ENCODE assay signal across 10 cellular contexts in the genomic region with DNA sequence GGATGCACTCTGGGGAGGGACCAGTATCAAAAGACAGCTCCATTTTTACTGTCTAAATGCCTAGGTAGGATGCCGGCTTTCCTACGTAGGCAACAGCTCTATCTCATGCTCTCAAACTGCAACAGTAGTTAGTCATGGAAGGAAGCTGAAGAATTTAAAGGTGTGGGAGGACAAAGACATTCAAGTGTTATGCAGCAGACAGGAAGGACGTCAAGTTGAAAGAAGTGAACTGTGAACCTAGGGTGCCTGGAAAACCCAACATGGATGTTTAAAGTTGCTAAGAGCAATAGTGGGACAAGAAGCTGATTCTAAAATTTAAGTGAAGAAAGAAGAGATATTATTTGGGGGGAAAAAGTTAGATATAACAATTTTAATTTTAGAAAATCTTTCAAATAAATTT. TPM values are rescaled to one million over a fixed set of nuclear protein-coding genes. Genes with fewer than 3 reads are reported as not detected.
A peak's percentile ranks its signal among the peaks of the same experiment; 100 is the strongest.
DNase-seq lines count a peak whose midpoint lies in the region; ATAC-seq and TF ChIP-seq lines count a peak whose summit lies in the region.
"Had no signal": no experiment of that assay in that cellular context is flagged by ENCODE, and none has a peak within 500 bp of the region (broad histone marks: within the 10 kb centered on the region; RNA-seq: fewer than 3 reads in every experiment).

No MANE protein-coding gene starts in this region.

- H3K27me3 Mint-ChIP-seq in activated T-cell treated with anti-CD3 and anti-CD28 coated beads, Interleukin-2, amount 50 U/mL, for 24 hours: no peaks in the 10 kb centered on the region
- H3K27me3 Mint-ChIP-seq in T-helper 1 cell treated with Interleukin-12 subunit alpha and Interleukin-12 subunit beta and Interleukin-4 antibody, amounts not matched to agents 30 μg/mL and 1 μg/mL, for 36 hours (ENCODE audit: low read depth): no peaks in the 10 kb centered on the region

- ATAC-seq in GM21786 (IDR thresholded peaks at IDR 0.05; ENCODE audit: unreplicated experiment) (no peak), HG03097 (IDR thresholded peaks at IDR 0.05; ENCODE audit: low FRiP score, unreplicated experiment) (no peak)

- peaks cover 46% of the 10 kb centered on the region for H3K36me3 Mint-ChIP-seq in activated T-cell treated with anti-CD3 and anti-CD28 coated beads, Interleukin-2, amount 50 U/mL, for 24 hours (ENCODE audit: low read depth)
- H3K36me3 Mint-ChIP-seq in T-helper 1 cell treated with Interleukin-12 subunit alpha and Interleukin-12 subunit beta and Interleukin-4 antibody, amounts not matched to agents 30 μg/mL and 1 μg/mL, for 36 hours (ENCODE audit: low read depth): peaks cover 17% of the 10 kb centered on the region

- no peak overlapping the region for H3K4me3 ChIP-seq in fibroblast of mammary gland (ENCODE audit: control insufficient read depth, low read depth, low read length)
- H3K4me3 ChIP-seq: HAP-1 had no signal

- peak overlapping the region; percentile 76 for H3K27ac Mint-ChIP-seq in activated T-cell treated with anti-CD3 and anti-CD28 coated beads, Interleukin-2, amount 50 U/mL, for 24 hours
- peak overlapping the region; percentile 62 for H3K27ac Mint-ChIP-seq in T-helper 1 cell treated with Interleukin-12 subunit alpha and Interleukin-12 subunit beta and Interleukin-4 antibody, amounts not matched to agents 30 μg/mL and 1 μg/mL, for 36 hours

- peaks cover 47% of the 10 kb centered on the region for H3K4me1 Mint-ChIP-seq in activated T-cell treated with anti-CD3 and anti-CD28 coated beads, Interleukin-2, amount 50 U/mL, for 24 hours (ENCODE audit: low read depth)
- H3K4me1 Mint-ChIP-seq in T-helper 1 cell treated with Interleukin-12 subunit alpha and Interleukin-12 subunit beta and Interleukin-4 antibody, amounts not matched to agents 30 μg/mL and 1 μg/mL, for 36 hours (ENCODE audit: low read depth): peaks cover 30% of the 10 kb centered on the region

- peak overlapping the region; percentile 3 for H3K4me3 Mint-ChIP-seq in activated T-cell treated with anti-CD3 and anti-CD28 coated beads, Interleukin-2, amount 50 U/mL, for 24 hours
- peak overlapping the region; percentile 28 for H3K4me3 Mint-ChIP-seq in T-helper 1 cell treated with Interleukin-12 subunit alpha and Interleukin-12 subunit beta and Interleukin-4 antibody, amounts not matched to agents 30 μg/mL and 1 μg/mL, for 36 hours

- no peaks in the 10 kb centered on the region for H3K9me3 Mint-ChIP-seq in activated T-cell treated with anti-CD3 and anti-CD28 coated beads, Interleukin-2, amount 50 U/mL, for 24 hours
- no peaks in the 10 kb centered on the region for H3K9me3 Mint-ChIP-seq in T-helper 1 cell treated with Interleukin-12 subunit alpha and Interleukin-12 subunit beta and Interleukin-4 antibody, amounts not matched to agents 30 μg/mL and 1 μg/mL, for 36 hours

- no peak for TF ChIP-seq CTCF in fibroblast of mammary gland (conservative IDR thresholded peaks at IDR 0.05; ENCODE audit: control insufficient read depth, insufficient read depth, low read depth, low read length)

- DNase-seq in activated T-cell treated with anti-CD3 and anti-CD28 coated beads, Interleukin-2, amount 50 U/mL, for 24 hours: no peak
- DNase-seq in activated T-cell treated with anti-CD3 and anti-CD28 coated beads, Interleukin-2, amount 50 U/mL, for 48 hours: no peak
- peak; percentile 61 for DNase-seq in fibroblast of mammary gland (ENCODE audit: low read depth)
- peak; percentile 85 for DNase-seq in renal cortical epithelial cell (ENCODE audit: low read depth)
- DNase-seq in NK-92 (lab: John Stamatoyannopoulos, UW; ENCODE audit: unreplicated experiment): no peak
- DNase-seq: NCI-H69 had no signal

RNA-seq across cellular contexts. Expression of a gene that starts 5.9 kb away (rescaled TPM):
- total RNA-seq in renal cortical epithelial cell: 206 and 564 TPM in 2 replicates

RNA-seq across cellular contexts. Expression of a gene that starts 17.0 kb away (rescaled TPM):
- 34.5 and 55.4 TPM in 2 replicates for total RNA-seq in renal cortical epithelial cell

Comparison
In these comparisons a context has a peak if more than half of its experiments do, and no peak if none do; other contexts are left out.
1. DNase-seq: peak in fibroblast of mammary gland (single experiment) and renal cortical epithelial cell (single experiment); none in activated T-cell treated with anti-CD3 and anti-CD28 coated beads, Interleukin-2, amount 50 U/mL, for 24 hours (single experiment), activated T-cell treated with anti-CD3 and anti-CD28 coated beads, Interleukin-2, amount 50 U/mL, for 48 hours (0 of 2) and NK-92 (single experiment).